ENCODE assay signal across 23 cellular contexts in the genomic region with DNA sequence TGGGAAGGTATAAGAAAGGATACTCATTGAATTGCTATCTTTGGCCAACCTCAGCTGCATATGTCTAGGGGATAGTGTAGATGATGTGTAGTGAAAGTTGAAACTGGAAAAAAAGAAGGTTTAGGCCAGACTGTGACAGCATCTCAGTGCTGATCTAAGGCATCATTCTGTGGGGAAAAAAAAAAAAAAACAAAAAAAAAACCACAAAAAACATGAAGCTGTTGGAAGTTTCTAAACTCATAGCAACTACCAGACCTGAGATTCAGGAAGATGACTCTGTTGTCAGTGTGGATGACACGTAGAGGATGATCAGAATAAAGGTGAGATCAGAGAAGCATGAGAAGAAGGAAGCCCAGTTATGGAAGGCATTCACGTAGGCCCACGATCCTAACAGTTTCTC.
DNase-seq lines count a peak whose midpoint lies in the region; ATAC-seq and TF ChIP-seq lines count a peak whose summit lies in the region.
"Had no signal": no experiment of that assay in that cellular context is flagged by ENCODE, and none has a peak within 500 bp of the region (broad histone marks: within the 10 kb centered on the region; RNA-seq: fewer than 3 reads in every experiment).

No MANE protein-coding gene starts in this region.

- H3K36me3 Mint-ChIP-seq in activated naive CD8-positive, alpha-beta T cell treated with anti-CD3 and anti-CD28 coated beads, Interleukin-2, amount 50 U/mL, for 24 hours (ENCODE audit: low read depth) = peaks cover 3% of the 10 kb centered on the region
- H3K36me3 Mint-ChIP-seq in T-helper 17 cell (ENCODE audit: low read depth) (peaks cover 7% of the 10 kb centered on the region), chondrocyte (ENCODE audit: low read depth) (no peaks in the 10 kb centered on the region)
- H3K36me3 Mint-ChIP-seq: naive thymus-derived CD8-positive, alpha-beta T cell had no signal

- peaks cover 58% of the 10 kb centered on the region for H3K4me1 Mint-ChIP-seq in activated naive CD8-positive, alpha-beta T cell treated with anti-CD3 and anti-CD28 coated beads, Interleukin-2, amount 50 U/mL, for 24 hours
- H3K4me1 Mint-ChIP-seq in T-helper 17 cell (peaks cover 8% of the 10 kb centered on the region), chondrocyte (ENCODE audit: low read depth) (peaks cover 19% of the 10 kb centered on the region)

- H3K27ac Mint-ChIP-seq in activated naive CD8-positive, alpha-beta T cell treated with anti-CD3 and anti-CD28 coated beads, Interleukin-2, amount 50 U/mL, for 24 hours = peak overlapping the region; percentile 52
- H3K27ac Mint-ChIP-seq in T-helper 17 cell (no peak overlapping the region), chondrocyte (ENCODE audit: unreplicated experiment) (no peak overlapping the region)
- H3K27ac Mint-ChIP-seq: naive thymus-derived CD8-positive, alpha-beta T cell; T-helper 2 cell treated with Interferon-gamma antibody and Interleukin-4, amounts not matched to agents 5 μg/mL and 100 μg/mL, for 36 hours had no signal

- no peaks in the 10 kb centered on the region for H3K9me3 ChIP-seq in T-helper 17 cell (ENCODE audit: control insufficient read depth, low read length, poor library complexity, severe bottlenecking)
- H3K9me3 ChIP-seq: HAP-1, transverse colon had no signal

- no peaks in the 10 kb centered on the region for H3K9me3 Mint-ChIP-seq in activated naive CD8-positive, alpha-beta T cell treated with anti-CD3 and anti-CD28 coated beads, Interleukin-2, amount 50 U/mL, for 24 hours
- no peaks in the 10 kb centered on the region for H3K9me3 Mint-ChIP-seq in chondrocyte (ENCODE audit: low read depth)
- H3K9me3 Mint-ChIP-seq: naive thymus-derived CD8-positive, alpha-beta T cell; T-helper 2 cell treated with Interferon-gamma antibody and Interleukin-4, amounts not matched to agents 5 μg/mL and 100 μg/mL, for 36 hours had no signal

- no peak overlapping the region for H3K4me3 Mint-ChIP-seq in activated naive CD8-positive, alpha-beta T cell treated with anti-CD3 and anti-CD28 coated beads, Interleukin-2, amount 50 U/mL, for 24 hours
- H3K4me3 Mint-ChIP-seq in T-helper 17 cell (no peak overlapping the region), chondrocyte (ENCODE audit: unreplicated experiment) (no peak overlapping the region)
- H3K4me3 Mint-ChIP-seq: naive thymus-derived CD8-positive, alpha-beta T cell; T-helper 2 cell treated with Interferon-gamma antibody and Interleukin-4, amounts not matched to agents 5 μg/mL and 100 μg/mL, for 36 hours had no signal

- ATAC-seq in GM18861 (IDR thresholded peaks at IDR 0.05; ENCODE audit: unreplicated experiment) (peak; percentile 27), GM19351 (IDR thresholded peaks at IDR 0.05; ENCODE audit: unreplicated experiment) (peak; percentile 29), HG02852 (IDR thresholded peaks at IDR 0.05; ENCODE audit: unreplicated experiment) (peak; percentile 32), T-helper 17 cell (no peak)
- ATAC-seq in activated naive CD8-positive, alpha-beta T cell treated with anti-CD3 and anti-CD28 coated beads, Interleukin-2, amount 50 U/mL, for 24 hours = peak; percentile 46
- ATAC-seq: left colon; naive thymus-derived CD8-positive, alpha-beta T cell had no signal

- peaks cover 3% of the 10 kb centered on the region for H3K27me3 Mint-ChIP-seq in activated naive CD8-positive, alpha-beta T cell treated with anti-CD3 and anti-CD28 coated beads, Interleukin-2, amount 50 U/mL, for 24 hours
- H3K27me3 Mint-ChIP-seq in T-helper 17 cell (peaks cover 15% of the 10 kb centered on the region), chondrocyte (ENCODE audit: low read depth) (no peaks in the 10 kb centered on the region)

- no peak for TF ChIP-seq CTCF in chondrocyte (IDR thresholded peaks at IDR 0.05)

- DNase-seq in activated naive CD8-positive, alpha-beta T cell treated with anti-CD3 and anti-CD28 coated beads, Interleukin-2, amount 50 U/mL, for 24 hours = no peak
- DNase-seq in T-helper 17 cell = no peak
- no peak for DNase-seq in mesenteric fat pad (ENCODE audit: low spot score)
- no peak for DNase-seq in hepatic stellate cell (ENCODE audit: low spot score)
- DNase-seq in chondrocyte (ENCODE audit: low spot score) = no peak
- DNase-seq: activated CD8-positive, alpha-beta memory T cell treated with anti-CD3 and anti-CD28 coated beads, Interleukin-2, amount 50 U/mL, for 4 hours; activated gamma-delta T cell treated with Interleukin-2 at 50 U/mL for 16 hours; aorta; dermis blood vessel endothelial cell; head of caudate nucleus; IMR-90; left colon; mesenchymal stem cell; naive thymus-derived CD8-positive, alpha-beta T cell; NCI-H524; retina; stimulated activated CD4-positive, alpha-beta T cell treated with anti-CD3 and anti-CD28 coated beads, Interleukin-2, amount 100 ng/mL, for 48 hours; transverse colon had no signal
